In the genomic region with DNA sequence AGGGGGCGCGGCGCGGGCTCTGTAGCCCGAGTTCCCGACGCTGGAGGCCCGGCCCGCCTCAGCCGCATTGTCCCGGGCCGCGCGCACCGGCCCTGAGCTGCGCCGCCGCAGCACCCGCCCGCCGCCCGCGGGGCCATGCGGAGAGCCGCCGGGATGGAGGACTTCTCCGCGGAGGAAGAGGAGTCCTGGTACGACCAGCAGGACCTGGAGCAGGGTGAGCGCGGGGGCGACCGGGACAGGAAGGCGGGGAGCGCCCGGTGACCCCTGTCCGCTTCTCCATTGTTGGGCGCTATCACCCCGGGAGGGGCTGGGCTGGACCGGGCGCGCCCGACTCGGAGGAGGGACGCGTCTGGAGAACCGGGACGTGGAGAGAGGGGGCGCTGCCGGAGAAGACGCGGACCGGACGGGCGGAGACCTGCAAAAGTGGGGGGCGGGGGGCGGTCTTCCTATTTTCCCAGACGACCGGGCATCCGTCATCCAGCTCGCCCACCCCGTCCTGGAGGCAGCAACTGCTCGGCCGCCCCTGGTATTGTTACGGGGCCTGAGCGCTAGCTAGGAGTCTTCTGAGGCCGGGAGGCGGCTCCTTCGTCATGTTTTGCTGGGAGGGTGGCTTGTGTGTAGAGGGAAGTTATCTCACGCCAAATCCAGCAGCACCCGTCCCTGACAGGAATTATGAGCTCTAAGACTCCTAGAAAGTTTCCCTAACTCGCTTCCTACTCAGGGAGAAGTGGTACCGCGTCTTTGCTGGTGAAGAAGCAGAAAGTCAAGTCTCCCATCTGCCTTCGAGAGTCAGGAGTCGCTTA, we compare ENCODE assay signal across 9 cellular contexts. TPM values are rescaled to one million over a fixed set of nuclear protein-coding genes. Genes with fewer than 3 reads are reported as not detected.
A peak's percentile ranks its signal among the peaks of the same experiment; 100 is the strongest.
DNase-seq lines count a peak whose midpoint lies in the region; ATAC-seq and TF ChIP-seq lines count a peak whose summit lies in the region.
"Had no signal": no experiment of that assay in that cellular context is flagged by ENCODE, and none has a peak within 500 bp of the region (broad histone marks: within the 10 kb centered on the region; RNA-seq: fewer than 3 reads in every experiment).

No MANE protein-coding gene starts in this region.

- H3K9me3 ChIP-seq in left lung (no peaks in the 10 kb centered on the region), Karpas-422 (ENCODE audit: low read length) (no peaks in the 10 kb centered on the region)

- TF ChIP-seq CTCF in dorsolateral prefrontal cortex (IDR thresholded peaks at IDR 0.05 in 54 of 56, conservative IDR thresholded peaks at IDR 0.05 in 2 of 56; ENCODE audit: low read depth in 1 of 56, partially characterized antibody in 56 of 56) (peak in 49 of 56 donors; percentile 19 to 64 (median 44)), left lung (IDR thresholded peaks at IDR 0.05) (peak in 1 of 2 donors; percentile 17)

- H3K27me3 ChIP-seq in dorsolateral prefrontal cortex (no peaks in the 10 kb centered on the region), left lung (peaks cover 0 to 19% of the 10 kb centered on the region in 2 donors), Karpas-422 (ENCODE audit: low read length) (no peaks in the 10 kb centered on the region)

- no peak overlapping the region for H3K9ac ChIP-seq in Karpas-422 (ENCODE audit: low read length)

- peak; percentile 50 for ATAC-seq in GM19351 (IDR thresholded peaks at IDR 0.05; ENCODE audit: unreplicated experiment)
- ATAC-seq in HG03521 (IDR thresholded peaks at IDR 0.05; ENCODE audit: unreplicated experiment), result peak; percentile 31
- peak; percentile 76 for ATAC-seq in left lung

- H3K4me3 ChIP-seq in dorsolateral prefrontal cortex (peak overlapping the region; percentile 19 to 97 (median 83)), left lung (peak overlapping the region; percentile 63 to 78), Karpas-422 (ENCODE audit: low read length) (no peak overlapping the region)

- H3K9me2 ChIP-seq in Karpas-422 (replicated peaks; ENCODE audit: insufficient read depth, low read length), result no peaks in the 10 kb centered on the region

- H4K20me1 ChIP-seq in Karpas-422 (ENCODE audit: insufficient read depth, low read depth, low read length), result no peaks in the 10 kb centered on the region

- intact Hi-C loops in dorsolateral prefrontal cortex (cut with DNase I), result loop anchor here (1.0 to 2.0 kb wide), 4 partner anchors 24 to 45 kb away; a partner anchor contains a TSS
- intact Hi-C loops in left lung (cut with DNase I), result no loop called here

- H3K79me2 ChIP-seq in Karpas-422 (ENCODE audit: low read length), result no peaks in the 10 kb centered on the region

- H2AFZ ChIP-seq in Karpas-422 (ENCODE audit: low read length), result no peak overlapping the region

- peak in 12 of 14 donors; percentile 36 to 74 (median 60) for DNase-seq in C1 segment of cervical spinal cord (lab: John Stamatoyannopoulos, UW)
- DNase-seq in SW480 (ENCODE audit: low spot score), result peak; percentile 54
- peak; percentile 67 to 89 (median 75) for DNase-seq in dorsolateral prefrontal cortex
- DNase-seq in left lung, result peak; percentile 84 to 90
- DNase-seq in stimulated activated CD8-positive, alpha-beta memory T cell treated with anti-CD3 and anti-CD28 coated beads, Interleukin-4, amount 100 ng/mL, for 24 hours (ENCODE audit: low read depth), result peak; percentile 1
- no peak for DNase-seq in Karpas-422

- no peak overlapping the region for H3K4me2 ChIP-seq in Karpas-422 (ENCODE audit: low read depth, low read length, poor library complexity, severe bottlenecking)

- peak overlapping the region; percentile 29 to 98 (median 90) for H3K27ac ChIP-seq in dorsolateral prefrontal cortex
- H3K27ac ChIP-seq in left lung, result peak overlapping the region; percentile 80 to 96
- no peak overlapping the region for H3K27ac ChIP-seq in Karpas-422 (ENCODE audit: low read length)

- no peaks in the 10 kb centered on the region for H3K36me3 ChIP-seq in left lung
- no peaks in the 10 kb centered on the region for H3K36me3 ChIP-seq in Karpas-422 (ENCODE audit: insufficient read depth, low read length)

- H3K4me1 ChIP-seq in left lung (peaks cover 4 to 39% of the 10 kb centered on the region in 2 donors), Karpas-422 (ENCODE audit: low read length) (no peaks in the 10 kb centered on the region)

RNA-seq across cellular contexts. Expression of a gene that starts 0.7 kb away (rescaled TPM):
- total RNA-seq in dorsolateral prefrontal cortex (10 to 100 TPM; 11.9 to 63.9 (median 22.6) TPM), left lung (10 to 100 TPM; 22.9 to 41.2 TPM)
- total RNA-seq in Karpas-422 (2014; rRNA removed; shearing (Covaris generic); ENCODE audit: low replicate concordance), result not detected in 2 replicates

RNA-seq across cellular contexts. Expression of a gene that starts 15.6 kb away (rescaled TPM):
- total RNA-seq in dorsolateral prefrontal cortex, result 100 to 1,000 TPM in 81 of 120 experiments, 10 to 100 TPM in 39; 70.3 to 228 (median 111) TPM
- 10 to 100 TPM; 32.1 to 39.7 TPM for total RNA-seq in left lung
- 0.65 TPM in 1 of 2 replicates, not detected in the other for total RNA-seq in Karpas-422 (2014; rRNA removed; shearing (Covaris generic); ENCODE audit: low replicate concordance)

RNA-seq across cellular contexts. Expression of a gene that starts 24.4 kb away (rescaled TPM):
- total RNA-seq in dorsolateral prefrontal cortex (10 to 100 TPM; 11.3 to 30.9 (median 21.5) TPM), left lung (10 to 100 TPM; 25.7 to 32.8 TPM)
- 33.8 and 34.6 TPM in 2 replicates for total RNA-seq in Karpas-422 (2014; rRNA removed; shearing (Covaris generic); ENCODE audit: low replicate concordance)

RNA-seq across cellular contexts. Expression of a gene that starts 52.4 kb away (rescaled TPM):
- total RNA-seq in dorsolateral prefrontal cortex (not detected), left lung (not detected)
- total RNA-seq in Karpas-422 (2014; rRNA removed; shearing (Covaris generic); ENCODE audit: low replicate concordance), result not detected in 2 replicates
- total RNA-seq: activated CD8-positive, alpha-beta memory T cell treated with anti-CD3 and anti-CD28 coated beads for 36 hours had no signal

RNA-seq across cellular contexts. Expression of a gene that starts 58.7 kb away (rescaled TPM):
- 100 to 1,000 TPM; 142 to 353 (median 254) TPM for total RNA-seq in dorsolateral prefrontal cortex
- 100 to 1,000 TPM; 203 to 215 TPM for total RNA-seq in left lung
- total RNA-seq in Karpas-422 (2014; rRNA removed; shearing (Covaris generic); ENCODE audit: low replicate concordance), result 186 and 187 TPM in 2 replicates

Comparison
In these comparisons a context has a peak if more than half of its experiments do, and no peak if none do; other contexts are left out.
1. RNA of a gene that starts 0.7 kb away (total RNA-seq): 22.9 to 41.2 TPM in left lung and 11.9 to 63.9 TPM in dorsolateral prefrontal cortex; not detected in Karpas-422; every median in the first group is over 10 times any median in the second.
2. RNA of a gene that starts 15.6 kb away (total RNA-seq): 70.3 to 228 TPM in dorsolateral prefrontal cortex and 32.1 to 39.7 TPM in left lung; 0.65 TPM in Karpas-422; every median in the first group is over 10 times any median in the second.
3. intact Hi-C loops: an anchor here in dorsolateral prefrontal cortex (1.0 to 2.0 kb wide); none called in left lung.
4. Peak in every context shown above with its lines, with median percentiles within 50 percentile points of each other: ATAC-seq.